ENCODE assay signal across 16 cellular contexts in genomic region chr18:78666666-78667335, GRCh38.
DNase-seq lines count a peak whose midpoint lies in the region; ATAC-seq, FAIRE-seq and TF ChIP-seq lines count a peak whose summit lies in the region.
"Had no signal": no experiment of that assay in that cellular context is flagged by ENCODE, and none has a peak within 500 bp of the region (broad histone marks: within the 10 kb centered on the region; RNA-seq: fewer than 3 reads in every experiment).

No MANE protein-coding gene starts in this region.

- no peak overlapping the region for H3K4ac ChIP-seq in trophoblast cell (ENCODE audit: low read depth, low read length)

- WGBS in trophoblast cell (ENCODE audit: extremely low coverage, insufficient coverage, insufficient read length) = no CpG with 5 or more reads among the region's 13 CpGs

- H2BK12ac ChIP-seq in trophoblast cell (ENCODE audit: low read length) = no peak overlapping the region

- no peak overlapping the region for H2AFZ ChIP-seq in trophoblast cell (ENCODE audit: insufficient read depth, low read length, poor library complexity)

- H3K4me1 ChIP-seq in Panc1 (ENCODE audit: control insufficient read depth, insufficient read depth, low read length) (no peaks in the 10 kb centered on the region), kidney (ENCODE audit: control insufficient read depth in 1 of 2, insufficient read depth in 1 of 2, low read depth in 1 of 2, low read length in 2 of 2) (no peaks in the 10 kb centered on the region), trophoblast cell (ENCODE audit: control insufficient read depth in 1 of 2, insufficient read depth in 2 of 2, low read length in 2 of 2) (peaks cover 3% of the 10 kb centered on the region in 2 experiments), upper lobe of right lung (no peaks in the 10 kb centered on the region)
- H3K4me1 ChIP-seq: BLaER1 had no signal

- H2BK5ac ChIP-seq in trophoblast cell (ENCODE audit: low read depth, low read length, poor library complexity) = no peak overlapping the region

- H3K14ac ChIP-seq in trophoblast cell (ENCODE audit: low read length) = peak overlapping the region; percentile 39

- no peak overlapping the region for H2BK120ac ChIP-seq in trophoblast cell (ENCODE audit: insufficient read depth, low read length, poor library complexity)

- no peak overlapping the region for H3K9ac ChIP-seq in kidney (ENCODE audit: low read length in 2 of 2)
- no peak overlapping the region for H3K9ac ChIP-seq in trophoblast cell (ENCODE audit: low read length)
- H3K9ac ChIP-seq: BLaER1 had no signal

- TF ChIP-seq CTCF in Panc1 (IDR thresholded peaks at IDR 0.05) = no peak
- no peak for TF ChIP-seq CTCF in kidney (IDR thresholded peaks at IDR 0.05; ENCODE audit: borderline replicate concordance, extremely low read depth, insufficient read depth)
- TF ChIP-seq CTCF in upper lobe of right lung (IDR thresholded peaks at IDR 0.05) = no peak

- H3K4me3 ChIP-seq in Panc1 (ENCODE audit: low read depth in 2 of 2, low read length in 2 of 2) = no peak overlapping the region
- no peak overlapping the region for H3K4me3 ChIP-seq in kidney (ENCODE audit: low read length in 2 of 2)
- H3K4me3 ChIP-seq in trophoblast cell (ENCODE audit: low read depth, low read length) = no peak overlapping the region
- no peak overlapping the region for H3K4me3 ChIP-seq in upper lobe of right lung
- H3K4me3 ChIP-seq: BLaER1 had no signal

- intact Hi-C loops in Panc1 (cut with micrococcal nuclease; ENCODE audit: unreplicated experiment) = loop anchor here (10.0 kb wide), 1 partner anchor 318 kb away; no protein-coding TSS in a partner anchor
- intact Hi-C loops in kidney (cut with DNase I) = no loop called here
- intact Hi-C loops in upper lobe of right lung (cut with DNase I) = no loop called here
- intact Hi-C loops in left ventricle myocardium superior (cut with micrococcal nuclease) = no loop called here

- ATAC-seq in Panc1 (peak; percentile 64), upper lobe of right lung (no peak), left ventricle myocardium superior (no peak)
- ATAC-seq: CD8-positive, alpha-beta T cell; HepG2 had no signal

- H2AK5ac ChIP-seq in trophoblast cell (ENCODE audit: low read length) = no peak overlapping the region

- no peak overlapping the region for H4K8ac ChIP-seq in trophoblast cell (ENCODE audit: low read depth, low read length)

- H3K27me3 ChIP-seq in Panc1 (ENCODE audit: control insufficient read depth, insufficient read depth, low read length) (peaks cover 5% of the 10 kb centered on the region), trophoblast cell (ENCODE audit: insufficient read depth, low read length) (no peaks in the 10 kb centered on the region), upper lobe of right lung (no peaks in the 10 kb centered on the region)
- H3K27me3 ChIP-seq: BLaER1 had no signal

- H4K91ac ChIP-seq in trophoblast cell (ENCODE audit: low read depth, low read length) = no peak overlapping the region

- CTCF ChIA-PET in Panc1 (lab: Charles Lee) = no interaction called here

- no peak overlapping the region for H4K12ac ChIP-seq in trophoblast cell (ENCODE audit: low read depth, low read length)

- no peaks in the 10 kb centered on the region for H3K79me1 ChIP-seq in trophoblast cell (ENCODE audit: low read length)

- FAIRE-seq in kidney (lab: Jason Lieb, UNC) = no peak
- FAIRE-seq: H1, HepG2 had no signal

- no peak overlapping the region for H3K23ac ChIP-seq in trophoblast cell (ENCODE audit: low read length)

- no peaks in the 10 kb centered on the region for H3K79me2 ChIP-seq in trophoblast cell (ENCODE audit: control insufficient read depth, insufficient read depth, low read length, poor library complexity)

- POLR2A ChIA-PET in Panc1 (lab: Charles Lee) = no interaction called here

- in situ Hi-C loops in Panc1 (cut with HindIII; ENCODE audit: low pct_unique_long_range_greater_than_20kb, low sequenced_read_pairs) = no loop called here

- H3K36me3 ChIP-seq in Panc1 (ENCODE audit: control insufficient read depth, insufficient read depth, low read length) = no peaks in the 10 kb centered on the region
- no peaks in the 10 kb centered on the region for H3K36me3 ChIP-seq in kidney (ENCODE audit: control insufficient read depth in 1 of 2, insufficient read depth in 2 of 2, low read length in 2 of 2)
- H3K36me3 ChIP-seq in trophoblast cell (ENCODE audit: control insufficient read depth in 1 of 2, insufficient read depth in 2 of 2, low read length in 2 of 2) = no peaks in the 10 kb centered on the region
- H3K36me3 ChIP-seq in upper lobe of right lung = no peaks in the 10 kb centered on the region
- H3K36me3 ChIP-seq: BLaER1 had no signal

- no peaks in the 10 kb centered on the region for H3K9me3 ChIP-seq in Panc1 (ENCODE audit: control insufficient read depth, insufficient read depth, low read depth, low read length)
- no peaks in the 10 kb centered on the region for H3K9me3 ChIP-seq in kidney (ENCODE audit: control insufficient read depth in 1 of 2, low read length in 2 of 2)
- peaks cover 3% of the 10 kb centered on the region for H3K9me3 ChIP-seq in trophoblast cell (ENCODE audit: insufficient read depth, low read depth, low read length)
- H3K9me3 ChIP-seq in upper lobe of right lung = no peaks in the 10 kb centered on the region
- H3K9me3 ChIP-seq: BLaER1 had no signal

- H3K27ac ChIP-seq in Panc1 (ENCODE audit: low read length) (no peak overlapping the region), kidney (ENCODE audit: low read depth in 2 of 2, low read length in 2 of 2) (no peak overlapping the region), trophoblast cell (ENCODE audit: low read depth, low read length) (no peak overlapping the region), upper lobe of right lung (no peak overlapping the region)
- H3K27ac ChIP-seq: BLaER1 had no signal

- H3K18ac ChIP-seq in trophoblast cell (ENCODE audit: low read length) = no peak overlapping the region

- DNase-seq in Panc1 (ENCODE audit: low read depth, low spot score) (no peak), kidney (peak; percentile 47), trophoblast cell (no peak), upper lobe of right lung (peak; percentile 47), left ventricle myocardium superior (no peak), SHP77 treated with DMSO at 0.1 percent for 48 hours (lab: John Stamatoyannopoulos, UW) (no peak), occipital lobe (lab: John Stamatoyannopoulos, UW) (no peak)
- DNase-seq: 8988T; Calu3; CD8-positive, alpha-beta T cell; DMS79 treated with DMSO at 0.1 percent for 48 hours; GF-D8; H9 had no signal

- H3K4me2 ChIP-seq in trophoblast cell (ENCODE audit: low read length) = no peak overlapping the region
- H3K4me2 ChIP-seq: BLaER1 had no signal

- BruUV-seq in Panc1 (replicated peaks; lab: Mats Ljungman, UMichigan) = no TSS peak

Comparison
In these comparisons a context has a peak if more than half of its experiments do, and no peak if none do; other contexts are left out.
1. DNase-seq: peak in kidney (single experiment) and upper lobe of right lung (single experiment); none in Panc1 (single experiment), trophoblast cell (0 of 2), left ventricle myocardium superior (single experiment), SHP77 treated with DMSO at 0.1 percent for 48 hours (single experiment) and occipital lobe (single experiment).